8 cellular contexts compared by ENCODE assay signal in genomic region chr2:110853516-110853915, GRCh38.
A peak's percentile ranks its signal among the peaks of the same experiment; 100 is the strongest.
DNase-seq lines count a peak whose midpoint lies in the region; TF ChIP-seq lines count a peak whose summit lies in the region.

No MANE protein-coding gene starts in this region.

- no CpG with 5 or more reads among the region's 5 CpGs for WGBS in trophoblast cell (ENCODE audit: extremely low coverage, insufficient coverage, insufficient read length)

- no peaks in the 10 kb centered on the region for H3K27me3 ChIP-seq in trophoblast cell (ENCODE audit: insufficient read depth, low read length)

- no peak overlapping the region for H2BK12ac ChIP-seq in trophoblast cell (ENCODE audit: low read length)

- H3K36me3 ChIP-seq in trophoblast cell (ENCODE audit: control insufficient read depth in 1 of 2, insufficient read depth in 2 of 2, low read length in 2 of 2), result no peaks in the 10 kb centered on the region

- no peak overlapping the region for H2BK5ac ChIP-seq in trophoblast cell (ENCODE audit: low read depth, low read length, poor library complexity)

- no peak overlapping the region for H3K27ac ChIP-seq in trophoblast cell (ENCODE audit: low read depth, low read length)

- no peaks in the 10 kb centered on the region for H3K79me2 ChIP-seq in trophoblast cell (ENCODE audit: control insufficient read depth, insufficient read depth, low read length, poor library complexity)

- peaks cover 2% of the 10 kb centered on the region for H3K9me3 ChIP-seq in trophoblast cell (ENCODE audit: insufficient read depth, low read depth, low read length)

- no peak overlapping the region for H3K23ac ChIP-seq in trophoblast cell (ENCODE audit: low read length)

- no peak overlapping the region for H2AFZ ChIP-seq in trophoblast cell (ENCODE audit: insufficient read depth, low read length, poor library complexity)

- H3K9ac ChIP-seq in trophoblast cell (ENCODE audit: low read length), result no peak overlapping the region

- no peaks in the 10 kb centered on the region for H3K79me1 ChIP-seq in trophoblast cell (ENCODE audit: low read length)

- H2AK5ac ChIP-seq in trophoblast cell (ENCODE audit: low read length), result no peak overlapping the region

- H4K91ac ChIP-seq in trophoblast cell (ENCODE audit: low read depth, low read length), result no peak overlapping the region

- H3K18ac ChIP-seq in trophoblast cell (ENCODE audit: low read length), result no peak overlapping the region

- no peak overlapping the region for H4K8ac ChIP-seq in trophoblast cell (ENCODE audit: low read depth, low read length)

- H3K4me1 ChIP-seq in trophoblast cell (ENCODE audit: control insufficient read depth in 1 of 2, insufficient read depth in 2 of 2, low read length in 2 of 2), result no peaks in the 10 kb centered on the region

- H4K12ac ChIP-seq in trophoblast cell (ENCODE audit: low read depth, low read length), result no peak overlapping the region

- H3K4ac ChIP-seq in trophoblast cell (ENCODE audit: low read depth, low read length), result no peak overlapping the region

- H3K14ac ChIP-seq in trophoblast cell (ENCODE audit: low read length), result no peak overlapping the region

- H3K4me3 ChIP-seq in epithelial cell of esophagus (ENCODE audit: low read length) (no peak overlapping the region), trophoblast cell (ENCODE audit: low read depth, low read length) (no peak overlapping the region)

- no peak overlapping the region for H2BK120ac ChIP-seq in trophoblast cell (ENCODE audit: insufficient read depth, low read length, poor library complexity)

- H3K4me2 ChIP-seq in trophoblast cell (ENCODE audit: low read length), result no peak overlapping the region

- DNase-seq in NCI-H1417 (lab: John Stamatoyannopoulos, UW) (peak in 2 of 3 experiments; percentile 25 to 45), NCI-H1417 treated with DMSO at 0.1 percent for 48 hours (lab: John Stamatoyannopoulos, UW) (no peak), LHCN-M2 (ENCODE audit: low read depth) (peak; percentile 14), epithelial cell of esophagus (ENCODE audit: low read depth) (peak; percentile 44), trophoblast cell (peak; percentile 15 to 59), GM19238 (ENCODE audit: insufficient read length, low spot score) (no peak), NCI-H524 treated with DMSO at 0.1 percent for 48 hours (lab: John Stamatoyannopoulos, UW) (no peak)
- peak; percentile 25 to 60 for DNase-seq in activated CD4-positive, alpha-beta T cell treated with anti-CD3 and anti-CD28 coated beads for 4 hours

- peak; percentile 66 for TF ChIP-seq CTCF in epithelial cell of esophagus (IDR thresholded peaks at IDR 0.05; ENCODE audit: insufficient read depth, low read depth, low read length, missing control alignments)

Comparison
In these comparisons a context has a peak if more than half of its experiments do, and no peak if none do; other contexts are left out.
1. DNase-seq: peak in NCI-H1417 (2 of 3), LHCN-M2 (single experiment), activated CD4-positive, alpha-beta T cell treated with anti-CD3 and anti-CD28 coated beads for 4 hours (2 of 2), epithelial cell of esophagus (single experiment) and trophoblast cell (2 of 2); none in NCI-H1417 treated with DMSO at 0.1 percent for 48 hours (single experiment), GM19238 (single experiment) and NCI-H524 treated with DMSO at 0.1 percent for 48 hours (single experiment).